18 cellular contexts compared by ENCODE assay signal in the genomic region with DNA sequence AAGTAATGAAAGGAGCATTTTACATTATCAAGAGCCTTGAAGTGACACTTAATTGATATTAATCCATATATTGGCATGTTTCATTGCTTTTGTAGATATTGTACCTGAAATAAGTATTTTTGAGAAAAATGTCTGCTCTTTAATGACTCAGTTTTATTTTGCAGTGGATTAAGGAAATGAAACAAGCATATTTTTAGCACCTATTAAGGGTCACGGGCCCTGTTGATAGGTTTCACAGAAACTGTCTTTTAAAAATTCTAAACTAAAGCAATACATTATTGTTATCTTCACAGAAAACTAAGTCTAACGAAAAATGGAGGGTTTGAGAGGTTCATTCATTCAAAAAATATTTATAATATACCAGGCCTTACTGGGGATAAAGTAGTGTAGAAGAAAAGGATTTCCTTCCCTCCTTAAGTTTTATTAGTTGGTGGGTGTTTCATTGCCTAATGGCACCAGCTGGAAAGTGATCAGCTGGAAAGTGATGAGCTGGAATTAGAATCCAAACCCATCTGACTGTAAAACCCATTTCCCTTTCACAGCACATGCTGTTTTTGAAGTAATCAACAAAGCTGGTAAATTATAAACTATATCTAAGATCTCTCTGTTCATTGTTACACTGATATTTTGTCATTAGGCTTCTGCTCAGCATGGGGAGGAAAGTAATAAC. TPM values are rescaled to one million over a fixed set of nuclear protein-coding genes. Genes with fewer than 3 reads are reported as not detected.
A peak's percentile ranks its signal among the peaks of the same experiment; 100 is the strongest.
DNase-seq lines count a peak whose midpoint lies in the region; ATAC-seq and TF ChIP-seq lines count a peak whose summit lies in the region.
"Had no signal": no experiment of that assay in that cellular context is flagged by ENCODE, and none has a peak within 500 bp of the region (broad histone marks: within the 10 kb centered on the region; RNA-seq: fewer than 3 reads in every experiment).

No MANE protein-coding gene starts in this region.

- TF ChIP-seq CTCF in DOHH2 (IDR thresholded peaks at IDR 0.05; ENCODE audit: low read depth, low read length, poor library complexity, severe bottlenecking): no peak

- H3K4me1 ChIP-seq in DOHH2 (ENCODE audit: control insufficient read depth, low read length): peaks cover 32% of the 10 kb centered on the region

- H4K20me1 ChIP-seq in DOHH2 (ENCODE audit: control insufficient read depth, insufficient read depth, low read depth, low read length): no peaks in the 10 kb centered on the region

- no peak overlapping the region for H3K27ac Mint-ChIP-seq in activated T-cell treated with anti-CD3 and anti-CD28 coated beads, Interleukin-2, amount 50 U/mL, for 24 hours
- no peak overlapping the region for H3K27ac Mint-ChIP-seq in activated CD4-positive, alpha-beta memory T cell treated with anti-CD3 and anti-CD28 coated beads, Interleukin-2, amount 10 ng/mL, durations not matched to agents 7 days and 5 days
- H3K27ac Mint-ChIP-seq: B cell; CD8-positive, alpha-beta T cell had no signal

- H3K9me2 ChIP-seq in DOHH2 (replicated peaks; ENCODE audit: control insufficient read depth, low read length): no peaks in the 10 kb centered on the region

- peak; percentile 43 for ATAC-seq in GM18858 (IDR thresholded peaks at IDR 0.05; ENCODE audit: unreplicated experiment)
- peak; percentile 50 for ATAC-seq in HG02798 (IDR thresholded peaks at IDR 0.05; ENCODE audit: poor library complexity, unreplicated experiment)
- ATAC-seq in GM18907 (IDR thresholded peaks at IDR 0.05; ENCODE audit: unreplicated experiment): no peak
- ATAC-seq: CD8-positive, alpha-beta T cell; PC-3 had no signal

- H3F3A ChIP-seq in DOHH2 (ENCODE audit: control insufficient read depth, insufficient read depth): peaks cover 5% of the 10 kb centered on the region; the same call in 1 of the 2 replicates

- H3K27me3 Mint-ChIP-seq in activated T-cell treated with anti-CD3 and anti-CD28 coated beads, Interleukin-2, amount 50 U/mL, for 24 hours: no peaks in the 10 kb centered on the region
- H3K27me3 Mint-ChIP-seq in activated CD4-positive, alpha-beta memory T cell treated with anti-CD3 and anti-CD28 coated beads, Interleukin-2, amount 10 ng/mL, durations not matched to agents 7 days and 5 days: no peaks in the 10 kb centered on the region
- H3K27me3 Mint-ChIP-seq: B cell had no signal

- POLR2A ChIA-PET in activated CD4-positive, alpha-beta memory T cell treated with anti-CD3 and anti-CD28 coated beads, Interleukin-2, amount 10 ng/mL, durations not matched to agents 7 days and 5 days (lab: Charles Lee): no interaction called here

- H3K9me3 ChIP-seq in DOHH2 (ENCODE audit: control insufficient read depth, insufficient read depth, low read length): peaks cover 7% of the 10 kb centered on the region; the same call in 1 of the 2 replicates

- H3K4me3 Mint-ChIP-seq in activated T-cell treated with anti-CD3 and anti-CD28 coated beads, Interleukin-2, amount 50 U/mL, for 24 hours: no peak overlapping the region
- no peak overlapping the region for H3K4me3 Mint-ChIP-seq in activated CD4-positive, alpha-beta memory T cell treated with anti-CD3 and anti-CD28 coated beads, Interleukin-2, amount 10 ng/mL, durations not matched to agents 7 days and 5 days
- H3K4me3 Mint-ChIP-seq: B cell; CD8-positive, alpha-beta T cell had no signal

- peak overlapping the region; percentile 12 for H3K4me3 ChIP-seq in DOHH2 (ENCODE audit: low read length)

- H3K79me2 ChIP-seq in DOHH2 (ENCODE audit: control insufficient read depth, low read length): no peaks in the 10 kb centered on the region

- H3K27ac ChIP-seq in DOHH2 (ENCODE audit: low read depth, low read length): peak overlapping the region; percentile 70

- no peaks in the 10 kb centered on the region for H3K36me3 Mint-ChIP-seq in activated T-cell treated with anti-CD3 and anti-CD28 coated beads, Interleukin-2, amount 50 U/mL, for 24 hours (ENCODE audit: low read depth)
- H3K36me3 Mint-ChIP-seq in activated CD4-positive, alpha-beta memory T cell treated with anti-CD3 and anti-CD28 coated beads, Interleukin-2, amount 10 ng/mL, durations not matched to agents 7 days and 5 days (ENCODE audit: low read depth): no peaks in the 10 kb centered on the region
- H3K36me3 Mint-ChIP-seq: CD8-positive, alpha-beta T cell had no signal

- peak overlapping the region; percentile 53 for H3K4me2 ChIP-seq in DOHH2 (ENCODE audit: low read length)

- DNase-seq in RPMI8226: peak; percentile 25
- no peak for DNase-seq in activated T-cell treated with anti-CD3 and anti-CD28 coated beads, Interleukin-2, amount 50 U/mL, for 24 hours
- DNase-seq in activated CD4-positive, alpha-beta memory T cell treated with anti-CD3 and anti-CD28 coated beads, Interleukin-2, amount 10 ng/mL, durations not matched to agents 7 days and 5 days: no peak
- DNase-seq: ACHN; CD8-positive, alpha-beta T cell; DND-41; HCEC 1CT; KBM-7; NCI-H1105 treated with DMSO at 0.1 percent for 48 hours; NCI-H187; NCI-H510A treated with DMSO at 0.1 percent for 48 hours; PC-3; T1000 had no signal

- H3K27me3 ChIP-seq in DOHH2 (ENCODE audit: control insufficient read depth, low read length): no peaks in the 10 kb centered on the region

- peaks cover 12% of the 10 kb centered on the region; the same call in 1 of the 2 replicates for H3K36me3 ChIP-seq in DOHH2 (ENCODE audit: control insufficient read depth, low read length)

- H3K4me1 Mint-ChIP-seq in activated T-cell treated with anti-CD3 and anti-CD28 coated beads, Interleukin-2, amount 50 U/mL, for 24 hours (ENCODE audit: low read depth): no peaks in the 10 kb centered on the region
- H3K4me1 Mint-ChIP-seq in activated CD4-positive, alpha-beta memory T cell treated with anti-CD3 and anti-CD28 coated beads, Interleukin-2, amount 10 ng/mL, durations not matched to agents 7 days and 5 days: no peaks in the 10 kb centered on the region
- H3K4me1 Mint-ChIP-seq: B cell had no signal

- H3K9me3 Mint-ChIP-seq in activated T-cell treated with anti-CD3 and anti-CD28 coated beads, Interleukin-2, amount 50 U/mL, for 24 hours: no peaks in the 10 kb centered on the region
- no peaks in the 10 kb centered on the region for H3K9me3 Mint-ChIP-seq in activated CD4-positive, alpha-beta memory T cell treated with anti-CD3 and anti-CD28 coated beads, Interleukin-2, amount 10 ng/mL, durations not matched to agents 7 days and 5 days

- CTCF ChIA-PET in activated CD4-positive, alpha-beta memory T cell treated with anti-CD3 and anti-CD28 coated beads, Interleukin-2, amount 10 ng/mL, durations not matched to agents 7 days and 5 days (lab: Charles Lee): no interaction called here

RNA-seq across cellular contexts. Expression of gene PTPRQ, which starts 54.2 kb away (rescaled TPM):
- not detected for total RNA-seq in activated CD4-positive, alpha-beta memory T cell treated with anti-CD3 and anti-CD28 coated beads, Interleukin-2, amount 10 ng/mL, durations not matched to agents 7 days and 5 days
- total RNA-seq: B cell; CD8-positive, alpha-beta T cell had no signal
